Comparison of ENCODE assay signal across 20 cellular contexts in genomic region chr3:151478376-151478702, GRCh38. TPM values are rescaled to one million over a fixed set of nuclear protein-coding genes. Genes with fewer than 3 reads are reported as not detected.
"Had no signal": no experiment of that assay in that cellular context is flagged by ENCODE, and none has a peak within 500 bp of the region (broad histone marks: within the 10 kb centered on the region; RNA-seq: fewer than 3 reads in every experiment).

No MANE protein-coding gene starts in this region.

- H3K27ac ChIP-seq: dorsolateral prefrontal cortex, heart left ventricle, neutrophil, tibial artery, upper lobe of left lung, uterus had no signal

- H3K36me3 ChIP-seq: heart left ventricle, neutrophil, sigmoid colon, tibial artery, upper lobe of left lung, uterus had no signal

- DNase-seq: cortex of kidney; dorsolateral prefrontal cortex; effector CD8-positive, alpha-beta T cell; heart left ventricle; hippocampal formation; left colon; naive B cell; posterior cingulate gyrus; sigmoid colon; stimulated activated CD4-positive, alpha-beta T cell treated with anti-CD3 and anti-CD28 coated beads, Interleukin-12 subunit alpha, Interleukin-12 subunit beta, amount 100 ng/mL, for 4 hours; stimulated activated CD4-positive, alpha-beta T cell treated with anti-CD3 and anti-CD28 coated beads, Interleukin-2, amount 100 ng/mL, for 48 hours; stimulated activated naive CD8-positive, alpha-beta T cell treated with anti-CD3 and anti-CD28 coated beads, Interleukin-15, Interleukin-2, amounts not matched to agents 100 U/mL and 50 U/mL, for 24 hours; tibial artery; upper lobe of left lung; uterus had no signal

- H3K4me1 ChIP-seq: tibial artery, upper lobe of left lung, uterus had no signal

- H3K4me3 ChIP-seq: dorsolateral prefrontal cortex, heart left ventricle, sigmoid colon, tibial artery, upper lobe of left lung, uterus had no signal

- ATAC-seq: esophagus mucosa; heart left ventricle; left colon; stimulated activated naive CD8-positive, alpha-beta T cell treated with anti-CD3 and anti-CD28 coated beads, Interleukin-15, Interleukin-2, amounts not matched to agents 100 U/mL and 50 U/mL, for 24 hours had no signal

- H3K4me1 Mint-ChIP-seq: naive B cell had no signal

- H3K27me3 ChIP-seq: dorsolateral prefrontal cortex, heart left ventricle, neutrophil, sigmoid colon, tibial artery, upper lobe of left lung, uterus had no signal

- H3K9me3 ChIP-seq: neutrophil, upper lobe of left lung, uterus had no signal

- H3K27ac Mint-ChIP-seq: naive B cell, nephron had no signal

- H3K4me3 Mint-ChIP-seq: naive B cell, nephron had no signal

RNA-seq across cellular contexts. Expression of gene IGSF10, which starts 17.5 kb away (rescaled TPM):
- total RNA-seq: lung microvascular endothelial cell, pulmonary artery endothelial cell had no signal
